Comparison of ENCODE assay signal across 6 cellular contexts in the genomic region with DNA sequence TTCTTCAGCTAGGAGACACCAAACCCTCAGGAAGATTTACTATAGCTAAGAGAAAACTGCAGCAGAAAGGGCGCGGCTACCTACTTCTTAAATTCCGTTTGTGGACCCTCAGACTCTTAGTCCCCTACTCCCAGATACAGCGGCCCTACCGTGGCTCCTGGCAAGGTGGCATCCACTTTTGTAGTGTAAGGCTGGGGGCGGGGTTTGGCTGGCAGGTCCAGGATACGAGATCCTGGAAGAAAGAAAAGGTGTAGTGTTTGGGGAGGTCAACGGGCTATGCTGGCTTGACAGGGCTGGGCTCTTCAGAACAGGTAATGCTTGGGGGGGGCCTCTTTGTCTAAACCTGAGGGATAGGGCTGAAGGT. TPM values are rescaled to one million over a fixed set of nuclear protein-coding genes. Genes with fewer than 3 reads are reported as not detected.
DNase-seq lines count a peak whose midpoint lies in the region; ATAC-seq, FAIRE-seq and TF ChIP-seq lines count a peak whose summit lies in the region.

No MANE protein-coding gene starts in this region.

- POLR2A ChIA-PET in activated B cell treated with CpG ODN at 0.5 μM for 24 hours (lab: Charles Lee) = interaction anchor here (0.5 to 8.2 kb wide), 21 partner anchors 10 to 1508 kb away, joined by 3 to 230 read pairs (median 8); a partner anchor contains a TSS

- TF ChIP-seq POLR2A in GM12892 (IDR thresholded peaks at IDR 0.05; ENCODE audit: low read depth, low read length) = peak; percentile 10; the same call in 1 of the 2 replicates

- peak overlapping the region; percentile 96 for H3K4me3 Mint-ChIP-seq in activated B cell treated with CpG ODN at 0.5 μM for 24 hours

- in situ Hi-C loops in GM13977 (cut with MboI; ENCODE audit: low pct_unique_long_range_greater_than_20kb, low sequenced_read_pairs, unreplicated experiment) = no loop called here

- ATAC-seq in activated B cell treated with CpG ODN at 0.5 μM for 24 hours (ENCODE audit: low read depth) (no peak), lower lobe of right lung (no peak)

- H3K36me3 ChIP-seq in lower lobe of right lung = peaks cover 4% of the 10 kb centered on the region

- H3K27me3 ChIP-seq in lower lobe of right lung (ENCODE audit: low read depth) = no peaks in the 10 kb centered on the region

- no peaks in the 10 kb centered on the region for H3K9me3 ChIP-seq in lower lobe of right lung

- no peak for FAIRE-seq in GM12892 (lab: Jason Lieb, UNC)

- intact Hi-C loops in activated B cell treated with CpG ODN at 0.5 μM for 24 hours (cut with micrococcal nuclease) (loop anchor here (1.0 kb wide), 5 partner anchors 9 to 45 kb away; a partner anchor contains a TSS), lower lobe of right lung (cut with DNase I) (no loop called here)

- TF ChIP-seq CTCF in activated B cell treated with CpG ODN at 0.5 μM for 24 hours (IDR thresholded peaks at IDR 0.05) (no peak), lower lobe of right lung (IDR thresholded peaks at IDR 0.05) (no peak), GM13977 (IDR thresholded peaks at IDR 0.05; ENCODE audit: extremely low read depth, insufficient read depth, missing control alignments) (no peak), GM10266 (IDR thresholded peaks at IDR 0.05; ENCODE audit: control insufficient read depth, insufficient read depth, low read depth, missing control alignments) (no peak)

- H3K36me3 Mint-ChIP-seq in activated B cell treated with CpG ODN at 0.5 μM for 24 hours (ENCODE audit: low read depth) = peaks cover 29% of the 10 kb centered on the region

- H3K4me3 ChIP-seq in lower lobe of right lung = peak overlapping the region; percentile 73

- peak overlapping the region; percentile 97 for H3K27ac Mint-ChIP-seq in activated B cell treated with CpG ODN at 0.5 μM for 24 hours

- peak overlapping the region; percentile 94 for H3K27ac ChIP-seq in lower lobe of right lung

- no peak for DNase-seq in GM12892 (ENCODE audit: insufficient read length)
- DNase-seq in activated B cell treated with CpG ODN at 0.5 μM for 24 hours = no peak
- peak; percentile 79 for DNase-seq in lower lobe of right lung
- no peak for DNase-seq in GM13977 (ENCODE audit: low spot score)
- no peak for DNase-seq in inferior parietal cortex (ENCODE audit: extremely low spot score)
- DNase-seq in GM10266 (ENCODE audit: extremely low spot score) = no peak

- CTCF ChIA-PET in activated B cell treated with CpG ODN at 0.5 μM for 24 hours (lab: Charles Lee) = interaction anchor here (0.6 to 4.1 kb wide), 10 partner anchors 9 to 291 kb away, joined by 3 to 28 read pairs (median 6); a partner anchor contains a TSS

- H3K9me3 Mint-ChIP-seq in activated B cell treated with CpG ODN at 0.5 μM for 24 hours = no peaks in the 10 kb centered on the region

- peaks cover 34% of the 10 kb centered on the region for H3K4me1 ChIP-seq in lower lobe of right lung

- H3K27me3 Mint-ChIP-seq in activated B cell treated with CpG ODN at 0.5 μM for 24 hours = no peaks in the 10 kb centered on the region

- peaks cover 56% of the 10 kb centered on the region for H3K4me1 Mint-ChIP-seq in activated B cell treated with CpG ODN at 0.5 μM for 24 hours

RNA-seq across cellular contexts. Expression of a gene that starts 0.3 kb away (rescaled TPM):
- 15.3 TPM for polyA plus RNA-seq in GM12892 (2012; ENCODE audit: missing spikeins)
- total RNA-seq in activated B cell treated with CpG ODN at 0.5 μM for 24 hours (9.4 and 10.2 TPM in 2 replicates), lower lobe of right lung (12.2 TPM)

RNA-seq across cellular contexts. Expression of a gene that starts 4.6 kb away (rescaled TPM):
- 53.2 TPM for polyA plus RNA-seq in GM12892 (2012; ENCODE audit: missing spikeins)
- 51.3 and 56.3 TPM in 2 replicates for total RNA-seq in activated B cell treated with CpG ODN at 0.5 μM for 24 hours
- 98.4 TPM for total RNA-seq in lower lobe of right lung

RNA-seq across cellular contexts. Expression of a gene that starts 9.5 kb away (rescaled TPM):
- 114 TPM for polyA plus RNA-seq in GM12892 (2012; ENCODE audit: missing spikeins)
- total RNA-seq in activated B cell treated with CpG ODN at 0.5 μM for 24 hours (137 and 147 TPM in 2 replicates), lower lobe of right lung (121 TPM)

RNA-seq across cellular contexts. Expression of a gene that starts 9.6 kb away (rescaled TPM):
- 36.9 TPM for polyA plus RNA-seq in GM12892 (2012; ENCODE audit: missing spikeins)
- total RNA-seq in activated B cell treated with CpG ODN at 0.5 μM for 24 hours (206 and 247 TPM in 2 replicates), lower lobe of right lung (55.8 TPM)

RNA-seq across cellular contexts. Expression of a gene that starts 18.2 kb away (rescaled TPM):
- polyA plus RNA-seq in GM12892 (2012; ENCODE audit: missing spikeins) = 32.4 TPM
- total RNA-seq in activated B cell treated with CpG ODN at 0.5 μM for 24 hours (48.2 and 49.1 TPM in 2 replicates), lower lobe of right lung (103 TPM)
